10 cellular contexts compared by ENCODE assay signal in genomic region chr6:33746036-33746600, GRCh38. TPM values are rescaled to one million over a fixed set of nuclear protein-coding genes. Genes with fewer than 3 reads are reported as not detected.
DNase-seq lines count a peak whose midpoint lies in the region; ATAC-seq and TF ChIP-seq lines count a peak whose summit lies in the region.
"Had no signal": no experiment of that assay in that cellular context is flagged by ENCODE, and none has a peak within 500 bp of the region (broad histone marks: within the 10 kb centered on the region; RNA-seq: fewer than 3 reads in every experiment).

No MANE protein-coding gene starts in this region.

- H3K4me1 Mint-ChIP-seq in CD8-positive, alpha-beta memory T cell: peaks cover 4 to 5% (median 5%) of the 10 kb centered on the region in 3 donors

- H3K4me3 ChIP-seq in adipocyte (ENCODE audit: low read length) (no peak overlapping the region), heart right ventricle (peak overlapping the region; percentile 25 to 59 (median 48))
- no peak overlapping the region for H3K4me3 ChIP-seq in CD8-positive, alpha-beta memory T cell (ENCODE audit: low read length)
- H3K4me3 ChIP-seq: GM12878 had no signal

- DNase-seq in ELF-1 (ENCODE audit: low read depth, low spot score) (peak; percentile 69), adipocyte (ENCODE audit: low read depth) (peak; percentile 60), heart right ventricle (peak; percentile 65 to 78), renal cortical epithelial cell (ENCODE audit: low read depth) (peak; percentile 71)
- DNase-seq in CD8-positive, alpha-beta memory T cell: no peak
- DNase-seq: activated B cell treated with CpG ODN at 0.5 μM for 24 hours had no signal

- H3K27ac Mint-ChIP-seq in CD8-positive, alpha-beta memory T cell: no peak overlapping the region
- H3K27ac Mint-ChIP-seq: activated B cell treated with CpG ODN at 0.5 μM for 24 hours had no signal

- H3K36me3 ChIP-seq in adipocyte (ENCODE audit: control insufficient read depth, insufficient read depth, low read length, severe bottlenecking) (no peaks in the 10 kb centered on the region), heart right ventricle (no peaks in the 10 kb centered on the region)
- no peaks in the 10 kb centered on the region for H3K36me3 ChIP-seq in CD8-positive, alpha-beta memory T cell (ENCODE audit: insufficient read depth, low read length)

- H3K27me3 ChIP-seq in adipocyte (replicated peaks; ENCODE audit: control insufficient read depth, insufficient read depth, low read length) (peaks cover 22% of the 10 kb centered on the region), heart right ventricle (peaks cover 0 to 14% (median 0%) of the 10 kb centered on the region in 7 donors)
- H3K27me3 ChIP-seq in CD8-positive, alpha-beta memory T cell (ENCODE audit: insufficient read depth, low read length, poor library complexity, severe bottlenecking): peaks cover 4% of the 10 kb centered on the region

- no peak overlapping the region for H3K4me3 Mint-ChIP-seq in CD8-positive, alpha-beta memory T cell
- H3K4me3 Mint-ChIP-seq: activated B cell treated with CpG ODN at 0.5 μM for 24 hours had no signal

- TF ChIP-seq POLR2A in GM18505 (IDR thresholded peaks at IDR 0.05; ENCODE audit: borderline replicate concordance, extremely low read depth, insufficient read depth, insufficient read length): no peak

- H3K4me1 ChIP-seq in adipocyte (ENCODE audit: control insufficient read depth, insufficient read depth, low read length): peaks cover 19% of the 10 kb centered on the region
- peaks cover 2 to 52% (median 21%) of the 10 kb centered on the region in 9 donors for H3K4me1 ChIP-seq in heart right ventricle
- no peaks in the 10 kb centered on the region for H3K4me1 ChIP-seq in CD8-positive, alpha-beta memory T cell (ENCODE audit: insufficient read depth, low read length)

- POLR2A ChIA-PET in CD8-positive, alpha-beta memory T cell (lab: Charles Lee): no interaction called here

- CTCF ChIA-PET in CD8-positive, alpha-beta memory T cell (lab: Charles Lee): interaction anchor here (0.5 to 3.4 kb wide), 7 partner anchors 14 to 409 kb away, joined by 3 to 21 read pairs (median 3); no protein-coding TSS in a partner anchor

- no peak overlapping the region for H3K9ac ChIP-seq in adipocyte (ENCODE audit: low read length)

- H3K27ac ChIP-seq in heart right ventricle: peak overlapping the region; percentile 69 to 95 (median 88)
- no peak overlapping the region for H3K27ac ChIP-seq in CD8-positive, alpha-beta memory T cell (ENCODE audit: low read depth, low read length)

- H3K9me3 Mint-ChIP-seq in CD8-positive, alpha-beta memory T cell: no peaks in the 10 kb centered on the region
- H3K9me3 Mint-ChIP-seq: activated B cell treated with CpG ODN at 0.5 μM for 24 hours had no signal

- whole genome bisulfite sequencing in heart right ventricle, 2 donors: 18 to 26% methylated on average over 14 of the region's 14 CpGs

- peak in 2 of 9 donors; percentile 15 to 28 for TF ChIP-seq CTCF in heart right ventricle (IDR thresholded peaks at IDR 0.05)

- no peaks in the 10 kb centered on the region for H3K36me3 Mint-ChIP-seq in CD8-positive, alpha-beta memory T cell

- H3K27me3 Mint-ChIP-seq in CD8-positive, alpha-beta memory T cell: peaks cover 12 to 21% of the 10 kb centered on the region in 2 donors

- intact Hi-C loops in heart right ventricle (cut with DNase I): no loop called here

- H3K9me3 ChIP-seq in adipocyte (ENCODE audit: control insufficient read depth, low read length): no peaks in the 10 kb centered on the region
- H3K9me3 ChIP-seq in heart right ventricle: no peaks in the 10 kb centered on the region
- H3K9me3 ChIP-seq in CD8-positive, alpha-beta memory T cell (ENCODE audit: low read length): no peaks in the 10 kb centered on the region

- ATAC-seq in heart right ventricle: peak; percentile 68 to 87 (median 83)
- no peak for ATAC-seq in GM18505 (IDR thresholded peaks at IDR 0.05; ENCODE audit: unreplicated experiment)
- ATAC-seq in GM18907 (IDR thresholded peaks at IDR 0.05; ENCODE audit: unreplicated experiment): no peak
- ATAC-seq in GM18909 (IDR thresholded peaks at IDR 0.05; ENCODE audit: poor library complexity, unreplicated experiment): no peak
- ATAC-seq: GM12878 had no signal

RNA-seq across cellular contexts. Expression of gene IP6K3, which starts 0.6 kb away (rescaled TPM):
- total RNA-seq in heart right ventricle (10 to 100 TPM; 15.9 to 55.7 (median 27.5) TPM), renal cortical epithelial cell (2.9 and 3.0 TPM in 2 replicates)
- 10 to 100 TPM; 18.4 to 32.6 TPM for polyA plus RNA-seq in heart right ventricle
- not detected for total RNA-seq in CD8-positive, alpha-beta memory T cell
- not detected for polyA plus RNA-seq in CD8-positive, alpha-beta memory T cell
- total RNA-seq: activated B cell treated with CpG ODN at 0.5 μM for 24 hours, GM12878 had no signal

RNA-seq across cellular contexts. Expression of gene UQCC2, which starts 34.6 kb away (rescaled TPM):
- 100 to 1,000 TPM; 222 to 328 (median 245) TPM for total RNA-seq in heart right ventricle
- polyA plus RNA-seq in heart right ventricle: 100 to 1,000 TPM; 200 to 598 TPM
- 10.5 and 40.5 TPM in 2 replicates for total RNA-seq in renal cortical epithelial cell
- total RNA-seq in CD8-positive, alpha-beta memory T cell: 100 to 1,000 TPM; 150 to 157 TPM
- polyA plus RNA-seq in CD8-positive, alpha-beta memory T cell: 46.7 TPM

RNA-seq across cellular contexts. Expression of gene LEMD2, which starts 42.8 kb away (rescaled TPM):
- total RNA-seq in heart right ventricle: 10 to 100 TPM; 18.5 to 32.1 (median 25.6) TPM
- 10 to 100 TPM; 39.2 to 45.9 TPM for polyA plus RNA-seq in heart right ventricle
- total RNA-seq in renal cortical epithelial cell: 50.2 and 52.4 TPM in 2 replicates
- 10 to 100 TPM; 51.8 to 55.5 TPM for total RNA-seq in CD8-positive, alpha-beta memory T cell
- polyA plus RNA-seq in CD8-positive, alpha-beta memory T cell: 45.4 TPM

RNA-seq across cellular contexts. Expression of gene MLN, which starts 57.7 kb away (rescaled TPM):
- total RNA-seq in heart right ventricle (not detected), renal cortical epithelial cell (not detected in 2 replicates)
- not detected for polyA plus RNA-seq in heart right ventricle
- not detected for total RNA-seq in CD8-positive, alpha-beta memory T cell
- not detected for polyA plus RNA-seq in CD8-positive, alpha-beta memory T cell
- total RNA-seq: activated B cell treated with CpG ODN at 0.5 μM for 24 hours, GM12878 had no signal
- polyA plus RNA-seq: GM12878 had no signal

Comparison
In these comparisons a context has a peak if more than half of its experiments do, and no peak if none do; other contexts are left out.
1. DNase-seq: peak in ELF-1 (single experiment), adipocyte (single experiment), heart right ventricle (2 of 2) and renal cortical epithelial cell (single experiment); none in CD8-positive, alpha-beta memory T cell (0 of 5).
2. H3K4me3 ChIP-seq: peak in heart right ventricle (10 of 10); none in adipocyte (single experiment) and CD8-positive, alpha-beta memory T cell (single experiment).
3. ATAC-seq: peak in heart right ventricle (8 of 8); none in GM18505 (single experiment), GM18907 (single experiment) and GM18909 (single experiment).